ENCODE assay signal across 34 cellular contexts in genomic region chr15:77476999-77477398, GRCh38.
"Had no signal": no experiment of that assay in that cellular context is flagged by ENCODE, and none has a peak within 500 bp of the region (broad histone marks: within the 10 kb centered on the region; RNA-seq: fewer than 3 reads in every experiment).

No MANE protein-coding gene starts in this region.

- H3K4me3 ChIP-seq: body of pancreas, breast epithelium, MG63, Peyer's patch, SJSA1 had no signal

- H3K9ac ChIP-seq: SK-N-SH had no signal

- H3K9me3 ChIP-seq: body of pancreas, breast epithelium, MG63, Peyer's patch, SJSA1, SK-N-SH had no signal

- H3K36me3 Mint-ChIP-seq: activated naive CD4-positive, alpha-beta T cell treated with anti-CD3 and anti-CD28 coated beads, Interleukin-2, amount 50 U/mL, for 72 hours had no signal

- H3K27ac Mint-ChIP-seq: activated B cell treated with CpG ODN at 0.5 μM for 24 hours; activated CD4-positive, alpha-beta memory T cell treated with anti-CD3 and anti-CD28 coated beads for 36 hours; activated naive CD4-positive, alpha-beta T cell treated with anti-CD3 and anti-CD28 coated beads for 36 hours; activated naive CD4-positive, alpha-beta T cell treated with anti-CD3 and anti-CD28 coated beads, Interleukin-2, amount 50 U/mL, for 72 hours; activated naive CD8-positive, alpha-beta T cell treated with anti-CD3 and anti-CD28 coated beads, Interleukin-2, amount 50 U/mL, for 24 hours; activated T-helper 1 cell treated with anti-CD3 and anti-CD28 coated beads, Interleukin-12 subunit alpha, Interleukin-12 subunit beta, Interleukin-2, Interleukin-4 antibody, amounts not matched to agents 30 ng/mL and 10 ng/mL and 1 ng/mL, durations not matched to agents 14 hours and 24 hours and 36 hours; T-helper 1 cell treated with Interleukin-12 subunit alpha and Interleukin-12 subunit beta and Interleukin-4 antibody, amounts not matched to agents 30 μg/mL and 1 μg/mL, for 36 hours; T-helper 2 cell treated with Interferon-gamma antibody and Interleukin-4, amounts not matched to agents 5 μg/mL and 100 μg/mL, for 36 hours had no signal

- H3K27me3 ChIP-seq: body of pancreas, breast epithelium, MG63, Peyer's patch, SJSA1 had no signal

- DNase-seq: activated B cell treated with CpG ODN at 0.5 μM for 24 hours; activated CD4-positive, alpha-beta memory T cell treated with anti-CD3 and anti-CD28 coated beads for 36 hours; activated CD4-positive, alpha-beta T cell treated with anti-CD3 and anti-CD28 coated beads for 4 hours; activated CD4-positive, alpha-beta T cell treated with anti-CD3 and anti-CD28 coated beads, Interleukin-2, amount 50 U/mL, for 1 hour; activated CD4-positive, CD25-positive, alpha-beta regulatory T cell treated with anti-CD3 and anti-CD28 coated beads, Interleukin-2, amount 50 U/mL, for 72 hours; activated CD8-positive, alpha-beta memory T cell treated with anti-CD3 and anti-CD28 coated beads, Interleukin-2, amount 50 U/mL, for 4 hours; activated gamma-delta T cell treated with Interleukin-2 at 50 U/mL for 16 hours; activated naive CD4-positive, alpha-beta T cell treated with anti-CD3 and anti-CD28 coated beads for 36 hours; activated naive CD8-positive, alpha-beta T cell treated with anti-CD3 and anti-CD28 coated beads, Interleukin-2, amount 50 U/mL, for 24 hours; activated T-cell treated with anti-CD3 and anti-CD28 coated beads for 4 hours; activated T-cell treated with anti-CD3 and anti-CD28 coated beads, Interleukin-2, amount 50 U/mL, for 4 hours; body of pancreas; Kasumi-1; KG1; MG63; NCI-H1092; NCI-H1436 treated with DMSO at 0.1 percent for 48 hours; NCI-H1694 treated with DMSO at 0.1 percent for 48 hours; NCI-H2029; NCI-H510A; NCI-H526; NCI-H748 treated with DMSO at 0.1 percent for 48 hours; NK-92 treated with Interleukin-12 subunit alpha and Interleukin-12 subunit beta, amount 100 ng/mL, for 24 hours; PC-3; Peyer's patch; RPMI8226; SHP77 treated with DMSO at 0.1 percent for 48 hours; SK-N-SH had no signal

- H3K4me1 Mint-ChIP-seq: activated B cell treated with CpG ODN at 0.5 μM for 24 hours had no signal

- H3K4me1 ChIP-seq: breast epithelium, Peyer's patch had no signal

- H3K36me3 ChIP-seq: breast epithelium had no signal

- H3K9me3 Mint-ChIP-seq: activated B cell treated with CpG ODN at 0.5 μM for 24 hours; activated CD4-positive, alpha-beta memory T cell treated with anti-CD3 and anti-CD28 coated beads for 36 hours; activated naive CD4-positive, alpha-beta T cell treated with anti-CD3 and anti-CD28 coated beads for 36 hours; activated naive CD4-positive, alpha-beta T cell treated with anti-CD3 and anti-CD28 coated beads, Interleukin-2, amount 50 U/mL, for 72 hours; activated naive CD8-positive, alpha-beta T cell treated with anti-CD3 and anti-CD28 coated beads, Interleukin-2, amount 50 U/mL, for 24 hours; activated T-cell treated with anti-CD3 and anti-CD28 coated beads, Interleukin-2, amount 50 U/mL, for 4 hours; activated T-helper 1 cell treated with anti-CD3 and anti-CD28 coated beads, Interleukin-12 subunit alpha, Interleukin-12 subunit beta, Interleukin-2, Interleukin-4 antibody, amounts not matched to agents 30 ng/mL and 10 ng/mL and 1 ng/mL, durations not matched to agents 14 hours and 24 hours and 36 hours; T-helper 1 cell treated with Interleukin-12 subunit alpha and Interleukin-12 subunit beta and Interleukin-4 antibody, amounts not matched to agents 30 μg/mL and 1 μg/mL, for 36 hours; T-helper 2 cell treated with Interferon-gamma antibody and Interleukin-4, amounts not matched to agents 5 μg/mL and 100 μg/mL, for 36 hours had no signal

- H3K27ac ChIP-seq: body of pancreas, breast epithelium, Peyer's patch, SJSA1 had no signal

- ATAC-seq: activated naive CD4-positive, alpha-beta T cell treated with anti-CD3 and anti-CD28 coated beads, Interleukin-2, amount 50 U/mL, for 72 hours; activated naive CD8-positive, alpha-beta T cell treated with anti-CD3 and anti-CD28 coated beads, Interleukin-2, amount 50 U/mL, for 24 hours; activated T-cell treated with anti-CD3 and anti-CD28 coated beads, Interleukin-2, amount 50 U/mL, for 4 hours; body of pancreas; PC-3 had no signal

- H3K4me2 ChIP-seq: SK-N-SH had no signal

- H3K4me3 Mint-ChIP-seq: activated B cell treated with CpG ODN at 0.5 μM for 24 hours; activated CD4-positive, alpha-beta memory T cell treated with anti-CD3 and anti-CD28 coated beads for 36 hours; activated naive CD4-positive, alpha-beta T cell treated with anti-CD3 and anti-CD28 coated beads for 36 hours; activated naive CD8-positive, alpha-beta T cell treated with anti-CD3 and anti-CD28 coated beads, Interleukin-2, amount 50 U/mL, for 24 hours; activated T-cell treated with anti-CD3 and anti-CD28 coated beads, Interleukin-2, amount 50 U/mL, for 4 hours; activated T-helper 1 cell treated with anti-CD3 and anti-CD28 coated beads, Interleukin-12 subunit alpha, Interleukin-12 subunit beta, Interleukin-2, Interleukin-4 antibody, amounts not matched to agents 30 ng/mL and 10 ng/mL and 1 ng/mL, durations not matched to agents 14 hours and 24 hours and 36 hours; T-helper 1 cell treated with Interleukin-12 subunit alpha and Interleukin-12 subunit beta and Interleukin-4 antibody, amounts not matched to agents 30 μg/mL and 1 μg/mL, for 36 hours; T-helper 2 cell treated with Interferon-gamma antibody and Interleukin-4, amounts not matched to agents 5 μg/mL and 100 μg/mL, for 36 hours had no signal

- H3K27me3 Mint-ChIP-seq: activated B cell treated with CpG ODN at 0.5 μM for 24 hours; activated CD4-positive, alpha-beta memory T cell treated with anti-CD3 and anti-CD28 coated beads for 36 hours; activated naive CD8-positive, alpha-beta T cell treated with anti-CD3 and anti-CD28 coated beads, Interleukin-2, amount 50 U/mL, for 24 hours had no signal
